ENCODE assay signal across 8 cellular contexts in genomic region chr17:57124053-57124452, GRCh38.
"Had no signal": no experiment of that assay in that cellular context is flagged by ENCODE, and none has a peak within 500 bp of the region (broad histone marks: within the 10 kb centered on the region; RNA-seq: fewer than 3 reads in every experiment).

No MANE protein-coding gene starts in this region.

- H3K9ac ChIP-seq: KMS-11 had no signal

- H3K4me2 ChIP-seq: GM23338, KMS-11 had no signal

- H2AFZ ChIP-seq: GM23338 had no signal

- ATAC-seq: GM23338 had no signal

- DNase-seq: H9, HCEC 1CT, IMR-90, KBM-7 had no signal

- H3K4me3 ChIP-seq: GM23338 had no signal

- FAIRE-seq: H1, H54 had no signal

- H3K27ac ChIP-seq: KMS-11 had no signal
